Comparison of ENCODE assay signal across 8 cellular contexts in the genomic region with DNA sequence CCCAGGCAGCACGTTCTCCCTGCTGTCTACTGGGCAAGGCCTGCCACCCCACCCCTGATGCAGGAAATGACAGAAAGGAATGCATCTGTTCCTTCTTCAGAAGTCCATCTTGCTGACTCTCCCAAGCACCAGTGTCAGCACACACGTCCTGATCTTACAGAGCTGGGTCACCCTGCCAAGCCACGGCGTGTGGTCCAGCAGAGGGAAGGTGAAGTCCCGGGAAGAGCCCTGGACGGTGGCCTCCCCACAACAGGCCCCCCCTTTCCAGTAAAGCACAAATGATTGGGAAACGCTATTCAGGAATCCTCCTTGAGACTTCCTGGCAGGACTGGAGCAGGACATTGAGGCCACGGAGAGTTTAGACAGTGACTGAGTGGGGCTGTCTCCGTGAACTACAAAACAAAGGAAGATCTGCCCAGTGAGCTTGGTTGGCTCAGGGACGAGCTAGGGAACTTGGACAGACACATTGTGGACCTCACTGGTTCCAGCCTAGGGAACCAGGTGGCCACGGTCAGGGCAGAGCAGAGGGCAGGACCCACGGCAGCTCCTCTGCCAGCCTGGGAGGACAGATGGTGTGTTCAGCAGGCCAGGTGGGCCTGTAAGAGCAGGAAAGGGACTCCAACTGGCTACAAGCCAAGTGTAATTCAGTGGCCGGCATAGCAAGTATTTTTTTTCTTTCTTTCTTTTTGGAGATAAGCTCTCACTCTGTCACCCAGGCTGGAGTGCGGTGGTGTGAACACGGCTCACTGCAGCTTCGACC. TPM values are rescaled to one million over a fixed set of nuclear protein-coding genes. Genes with fewer than 3 reads are reported as not detected.
DNase-seq lines count a peak whose midpoint lies in the region; ATAC-seq, FAIRE-seq and TF ChIP-seq lines count a peak whose summit lies in the region.

No MANE protein-coding gene starts in this region.

- no peak overlapping the region for H3K4me2 ChIP-seq in hepatocyte

- H3K79me2 ChIP-seq in hepatocyte: peaks cover 85% of the 10 kb centered on the region

- peak overlapping the region; percentile 89 for H3K27ac ChIP-seq in hepatocyte

- H3K4me1 Mint-ChIP-seq in activated T-cell treated with anti-CD3 and anti-CD28 coated beads, Interleukin-2, amount 50 U/mL, for 24 hours (ENCODE audit: low read depth): peaks cover 94% of the 10 kb centered on the region
- peaks cover 87% of the 10 kb centered on the region for H3K4me1 Mint-ChIP-seq in activated naive CD8-positive, alpha-beta T cell treated with anti-CD3 and anti-CD28 coated beads, Interleukin-2, amount 50 U/mL, for 24 hours

- peaks cover 42% of the 10 kb centered on the region for H4K20me1 ChIP-seq in hepatocyte (ENCODE audit: insufficient read depth, poor library complexity, severe bottlenecking)

- no peaks in the 10 kb centered on the region for H3K27me3 Mint-ChIP-seq in activated T-cell treated with anti-CD3 and anti-CD28 coated beads, Interleukin-2, amount 50 U/mL, for 24 hours
- H3K27me3 Mint-ChIP-seq in activated naive CD8-positive, alpha-beta T cell treated with anti-CD3 and anti-CD28 coated beads, Interleukin-2, amount 50 U/mL, for 24 hours: no peaks in the 10 kb centered on the region

- H3K4me3 ChIP-seq in hepatocyte: no peak overlapping the region

- no peaks in the 10 kb centered on the region for H3K27me3 ChIP-seq in hepatocyte

- H3K4me3 Mint-ChIP-seq in activated T-cell treated with anti-CD3 and anti-CD28 coated beads, Interleukin-2, amount 50 U/mL, for 24 hours: peak overlapping the region; percentile 15
- H3K4me3 Mint-ChIP-seq in activated naive CD8-positive, alpha-beta T cell treated with anti-CD3 and anti-CD28 coated beads, Interleukin-2, amount 50 U/mL, for 24 hours: no peak overlapping the region

- no peaks in the 10 kb centered on the region for H3K36me3 ChIP-seq in hepatocyte (replicated peaks; ENCODE audit: insufficient read depth, low read depth)

- no peak for DNase-seq in activated T-cell treated with anti-CD3 and anti-CD28 coated beads, Interleukin-2, amount 50 U/mL, for 24 hours
- no peak for DNase-seq in activated T-cell treated with anti-CD3 and anti-CD28 coated beads, Interleukin-2, amount 50 U/mL, for 48 hours
- no peak for DNase-seq in activated naive CD8-positive, alpha-beta T cell treated with anti-CD3 and anti-CD28 coated beads, Interleukin-2, amount 50 U/mL, for 24 hours
- DNase-seq in hepatocyte (ENCODE audit: low spot score) (no peak), stromal cell of bone marrow (ENCODE audit: low read depth) (peak; percentile 54), GM19239 (ENCODE audit: insufficient read length, low spot score) (no peak), HPDE6-E6E7 (ENCODE audit: extremely low spot score) (no peak), activated gamma-delta T cell treated with Interleukin-2 at 50 U/mL for 16 hours (no peak)

- H3K9me2 ChIP-seq in hepatocyte (replicated peaks; ENCODE audit: insufficient read depth): no peaks in the 10 kb centered on the region

- no peak for FAIRE-seq in GM19239 (lab: Jason Lieb, UNC)

- no peak for TF ChIP-seq CTCF in hepatocyte (IDR thresholded peaks at IDR 0.05; ENCODE audit: poor library complexity)

- 72% methylated on average over 16 of the region's 16 CpGs for WGBS in hepatocyte (ENCODE audit: low lambda C conversion rate, missing lambda C conversion rate)

- H3K27ac Mint-ChIP-seq in activated T-cell treated with anti-CD3 and anti-CD28 coated beads, Interleukin-2, amount 50 U/mL, for 24 hours: peak overlapping the region; percentile 95
- H3K27ac Mint-ChIP-seq in activated naive CD8-positive, alpha-beta T cell treated with anti-CD3 and anti-CD28 coated beads, Interleukin-2, amount 50 U/mL, for 24 hours: peak overlapping the region; percentile 91

- no peak for ATAC-seq in activated naive CD8-positive, alpha-beta T cell treated with anti-CD3 and anti-CD28 coated beads, Interleukin-2, amount 50 U/mL, for 24 hours

- H3K4me1 ChIP-seq in hepatocyte (ENCODE audit: insufficient read depth): peaks cover 23% of the 10 kb centered on the region

- H3K36me3 Mint-ChIP-seq in activated T-cell treated with anti-CD3 and anti-CD28 coated beads, Interleukin-2, amount 50 U/mL, for 24 hours (ENCODE audit: low read depth): peaks cover 6% of the 10 kb centered on the region
- H3K36me3 Mint-ChIP-seq in activated naive CD8-positive, alpha-beta T cell treated with anti-CD3 and anti-CD28 coated beads, Interleukin-2, amount 50 U/mL, for 24 hours (ENCODE audit: low read depth): peaks cover 12% of the 10 kb centered on the region

- H3K9me3 ChIP-seq in hepatocyte (ENCODE audit: low read depth): no peaks in the 10 kb centered on the region

- H3K9me3 Mint-ChIP-seq in activated T-cell treated with anti-CD3 and anti-CD28 coated beads, Interleukin-2, amount 50 U/mL, for 24 hours: no peaks in the 10 kb centered on the region
- H3K9me3 Mint-ChIP-seq in activated naive CD8-positive, alpha-beta T cell treated with anti-CD3 and anti-CD28 coated beads, Interleukin-2, amount 50 U/mL, for 24 hours: no peaks in the 10 kb centered on the region

- H2AFZ ChIP-seq in hepatocyte: no peak overlapping the region

RNA-seq across cellular contexts. Expression of a gene that starts 41.7 kb away (rescaled TPM):
- 3.9 and 11.0 TPM in 2 replicates for total RNA-seq in hepatocyte
- 15.0 and 18.1 TPM in 2 replicates for polyA plus RNA-seq in hepatocyte

RNA-seq across cellular contexts. Expression of a gene that starts 42.2 kb away (rescaled TPM):
- total RNA-seq in hepatocyte: 51.5 and 54.9 TPM in 2 replicates
- polyA plus RNA-seq in hepatocyte: 144 and 188 TPM in 2 replicates
